ENCODE assay signal across 12 cellular contexts in the genomic region with DNA sequence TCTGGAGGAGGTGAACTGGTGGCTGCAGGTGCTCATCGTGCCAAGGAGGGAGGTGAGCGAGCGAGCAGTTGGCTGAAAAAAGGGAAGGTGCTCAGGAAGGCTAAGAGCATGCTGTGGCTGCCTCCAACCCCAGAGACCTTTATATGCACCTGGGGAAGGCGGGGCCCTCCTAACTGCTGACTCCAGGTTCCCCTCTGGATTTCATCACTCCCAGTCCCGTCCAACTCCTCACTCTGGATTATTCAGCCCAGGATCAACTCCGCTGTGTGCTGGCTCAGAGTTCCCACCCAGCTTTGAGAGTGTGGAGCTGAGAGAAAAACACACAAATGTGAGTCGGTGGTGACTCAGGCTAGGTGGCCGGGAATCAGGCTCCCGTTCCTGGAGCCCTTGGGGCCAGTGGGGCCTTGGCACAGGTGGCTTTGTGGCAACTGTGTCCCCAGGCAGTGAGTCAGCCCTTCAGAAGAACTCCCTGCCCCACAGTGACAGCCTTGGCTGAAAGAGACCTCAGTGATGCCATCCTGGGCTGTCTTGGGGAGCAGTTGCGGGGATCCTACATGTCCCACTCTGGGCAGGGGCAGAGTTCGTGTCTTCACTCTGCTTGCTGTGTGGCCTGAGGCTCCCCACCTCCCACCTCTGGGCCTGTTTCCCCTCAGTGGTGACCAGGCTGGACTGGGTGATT. TPM values are rescaled to one million over a fixed set of nuclear protein-coding genes. Genes with fewer than 3 reads are reported as not detected.
"Had no signal": no experiment of that assay in that cellular context is flagged by ENCODE, and none has a peak within 500 bp of the region (broad histone marks: within the 10 kb centered on the region; RNA-seq: fewer than 3 reads in every experiment).

No MANE protein-coding gene starts in this region.

RNA-seq across cellular contexts. Expression of a gene that starts 37.2 kb away (rescaled TPM):
- total RNA-seq: activated B cell treated with CpG ODN at 0.5 μM for 24 hours; activated CD8-positive, alpha-beta T cell treated with anti-CD3 and anti-CD28 coated beads for 36 hours; activated T-cell treated with anti-CD3 and anti-CD28 coated beads, Interleukin-2, amount 50 U/mL, for 4 hours; activated T-helper 17 cell treated with anti-CD3 and anti-CD28 coated beads, Interleukin-2, amount 50 U/mL, for 72 hours; astrocyte; body of pancreas; chondrocyte; dermis blood vessel endothelial cell; endothelial cell of umbilical vein; epithelial cell of proximal tubule; esophagus muscularis mucosa; T-helper 17 cell had no signal
